In the genomic region with DNA sequence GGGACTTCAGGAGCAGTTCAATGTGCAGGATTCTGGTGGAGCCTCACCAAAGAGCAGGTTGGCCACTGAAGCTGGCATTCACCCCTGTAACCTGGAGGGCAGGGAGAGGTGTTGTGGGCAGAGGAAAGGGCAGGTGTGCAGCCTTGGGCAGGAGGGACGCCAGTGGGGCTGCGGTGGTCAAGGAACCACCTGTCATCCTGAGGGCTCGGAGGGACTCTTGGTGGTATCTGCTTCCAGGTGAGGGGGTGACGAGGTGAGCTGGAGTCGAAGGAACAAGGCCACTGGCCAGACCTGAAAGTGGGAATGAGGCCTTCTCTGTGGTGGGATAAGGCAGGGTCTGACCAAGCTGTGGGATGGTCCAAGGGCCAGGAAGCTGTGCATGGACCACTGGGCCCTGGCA, we compare ENCODE assay signal across 18 cellular contexts.
"Had no signal": no experiment of that assay in that cellular context is flagged by ENCODE, and none has a peak within 500 bp of the region (broad histone marks: within the 10 kb centered on the region; RNA-seq: fewer than 3 reads in every experiment).

No MANE protein-coding gene starts in this region.

- H3K4me1 ChIP-seq: foreskin keratinocyte, lower lobe of right lung, vagina had no signal

- H3K27ac ChIP-seq: foreskin keratinocyte, lower lobe of right lung, thoracic aorta, vagina had no signal

- FAIRE-seq: kidney had no signal

- H3K27me3 ChIP-seq: foreskin keratinocyte, vagina had no signal

- H3K4me3 ChIP-seq: lower lobe of right lung, thoracic aorta, vagina had no signal

- H3K9me3 ChIP-seq: vagina had no signal

- H3K27ac Mint-ChIP-seq: activated CD4-positive, alpha-beta T cell treated with anti-CD3 and anti-CD28 coated beads for 36 hours; activated naive CD8-positive, alpha-beta T cell treated with anti-CD3 and anti-CD28 coated beads, Interleukin-2, amount 50 U/mL, for 24 hours; progenitor cell of endocrine pancreas; type B pancreatic cell had no signal

- ATAC-seq: activated CD4-positive, alpha-beta T cell treated with anti-CD3 and anti-CD28 coated beads for 36 hours; activated naive CD8-positive, alpha-beta T cell treated with anti-CD3 and anti-CD28 coated beads, Interleukin-2, amount 50 U/mL, for 24 hours; foreskin keratinocyte; lower lobe of right lung; T-cell had no signal

- H3K27me3 Mint-ChIP-seq: activated CD4-positive, alpha-beta T cell treated with anti-CD3 and anti-CD28 coated beads for 36 hours; activated naive CD8-positive, alpha-beta T cell treated with anti-CD3 and anti-CD28 coated beads, Interleukin-2, amount 50 U/mL, for 24 hours; naive B cell; progenitor cell of endocrine pancreas; T-cell; type B pancreatic cell had no signal

- DNase-seq: activated CD4-positive, alpha-beta T cell treated with anti-CD3 and anti-CD28 coated beads for 36 hours; activated CD4-positive, alpha-beta T cell treated with anti-CD3 and anti-CD28 coated beads, Interleukin-2, amount 50 U/mL, for 4 hours; activated naive CD4-positive, alpha-beta T cell; activated naive CD8-positive, alpha-beta T cell treated with anti-CD3 and anti-CD28 coated beads, Interleukin-2, amount 50 U/mL, for 24 hours; activated T-cell treated with anti-CD3 and anti-CD28 coated beads, Interleukin-2, amount 50 U/mL, for 1 hour; foreskin keratinocyte; kidney; lower lobe of right lung; mesendoderm; naive B cell; retina; stimulated activated CD4-positive, alpha-beta T cell treated with anti-CD3 and anti-CD28 coated beads, Interleukin-2, amount 100 ng/mL, for 48 hours; stimulated activated naive CD4-positive, alpha-beta T cell treated with Interleukin-2 at 50 U/mL for 16 hours; T-cell had no signal

- H3K4me3 Mint-ChIP-seq: activated CD4-positive, alpha-beta T cell treated with anti-CD3 and anti-CD28 coated beads for 36 hours; activated naive CD8-positive, alpha-beta T cell treated with anti-CD3 and anti-CD28 coated beads, Interleukin-2, amount 50 U/mL, for 24 hours; naive B cell; T-cell; type B pancreatic cell had no signal
